In genomic region chr11:65899356-65900124, GRCh38 we compare ENCODE assay signal across 9 cellular contexts. TPM values are rescaled to one million over a fixed set of nuclear protein-coding genes. Genes with fewer than 3 reads are reported as not detected.
A peak's percentile ranks its signal among the peaks of the same experiment; 100 is the strongest.
DNase-seq lines count a peak whose midpoint lies in the region; FAIRE-seq and TF ChIP-seq lines count a peak whose summit lies in the region.
"Had no signal": no experiment of that assay in that cellular context is flagged by ENCODE, and none has a peak within 500 bp of the region (broad histone marks: within the 10 kb centered on the region; RNA-seq: fewer than 3 reads in every experiment).

No MANE protein-coding gene starts in this region.

- DNase-seq in GM04503 (ENCODE audit: low read depth) (peak; percentile 36), NOMO-1 treated with dmso at 0.1 percent for 144 hours (lab: John Stamatoyannopoulos, UW; ENCODE audit: unreplicated experiment) (peak; percentile 5), activated T-helper 1 cell treated with Interleukin-2 at 50 U/mL for 16 hours (ENCODE audit: low read depth) (peak; percentile 38), fibroblast of villous mesenchyme (ENCODE audit: low read depth) (peak; percentile 82), osteocyte (ENCODE audit: extremely low spot score, unreplicated experiment) (peak; percentile 91), urothelium cell line (ENCODE audit: low spot score) (peak; percentile 79), globus pallidus (ENCODE audit: low spot score) (no peak), NCI-H524 treated with DMSO at 0.1 percent for 48 hours (lab: John Stamatoyannopoulos, UW) (no peak)

- peak overlapping the region; percentile 84 for H3K4me3 ChIP-seq in fibroblast of villous mesenchyme (ENCODE audit: low read depth, low read length)

- H3K4me1 Mint-ChIP-seq in osteocyte (ENCODE audit: unreplicated experiment), result peaks cover 64% of the 10 kb centered on the region

- H3K4me3 Mint-ChIP-seq in osteocyte (ENCODE audit: unreplicated experiment), result peak overlapping the region; percentile 90

- no peak for FAIRE-seq in urothelium cell line (lab: Jason Lieb, UNC)
- FAIRE-seq: TTC549 had no signal

- no peaks in the 10 kb centered on the region for H3K9me3 Mint-ChIP-seq in osteocyte (ENCODE audit: unreplicated experiment)

- peaks cover 2% of the 10 kb centered on the region for H3K36me3 Mint-ChIP-seq in osteocyte (ENCODE audit: unreplicated experiment)

- H3K27ac Mint-ChIP-seq in osteocyte (ENCODE audit: unreplicated experiment), result peak overlapping the region; percentile 82

- no peak for TF ChIP-seq CTCF in fibroblast of villous mesenchyme (IDR thresholded peaks at IDR 0.05; ENCODE audit: insufficient read depth, low read depth, low read length)
- no peak for TF ChIP-seq CTCF in osteocyte (IDR thresholded peaks at IDR 0.05)

- no peaks in the 10 kb centered on the region for H3K27me3 Mint-ChIP-seq in osteocyte (ENCODE audit: unreplicated experiment)

RNA-seq across cellular contexts. Expression of gene FOSL1, which starts 0.6 kb away (rescaled TPM):
- total RNA-seq in fibroblast of villous mesenchyme (18.0 and 41.0 TPM in 2 replicates), osteocyte (37.2 and 38.0 TPM in 2 replicates)

RNA-seq across cellular contexts. Expression of gene CCDC85B, which starts 9.1 kb away (rescaled TPM):
- total RNA-seq in fibroblast of villous mesenchyme (37.1 and 49.0 TPM in 2 replicates), osteocyte (35.2 and 39.0 TPM in 2 replicates)

RNA-seq across cellular contexts. Expression of gene FIBP, which starts 11.3 kb away (rescaled TPM):
- 144 and 158 TPM in 2 replicates for total RNA-seq in fibroblast of villous mesenchyme
- total RNA-seq in osteocyte, result 92.4 and 92.8 TPM in 2 replicates

RNA-seq across cellular contexts. Expression of gene C11orf68, which starts 19.3 kb away (rescaled TPM):
- total RNA-seq in fibroblast of villous mesenchyme, result 25.8 and 31.5 TPM in 2 replicates
- 81.2 and 83.5 TPM in 2 replicates for total RNA-seq in osteocyte

RNA-seq across cellular contexts. Expression of gene DRAP1, which starts 19.7 kb away (rescaled TPM):
- 216 and 218 TPM in 2 replicates for total RNA-seq in fibroblast of villous mesenchyme
- 106 and 107 TPM in 2 replicates for total RNA-seq in osteocyte

Comparison
In these comparisons a context has a peak if more than half of its experiments do, and no peak if none do; other contexts are left out.
1. DNase-seq: peak in GM04503 (single experiment), NOMO-1 treated with dmso at 0.1 percent for 144 hours (single experiment), activated T-helper 1 cell treated with Interleukin-2 at 50 U/mL for 16 hours (single experiment), fibroblast of villous mesenchyme (single experiment), osteocyte (single experiment) and urothelium cell line (single experiment); none in globus pallidus (single experiment) and NCI-H524 treated with DMSO at 0.1 percent for 48 hours (single experiment).